In the genomic region with DNA sequence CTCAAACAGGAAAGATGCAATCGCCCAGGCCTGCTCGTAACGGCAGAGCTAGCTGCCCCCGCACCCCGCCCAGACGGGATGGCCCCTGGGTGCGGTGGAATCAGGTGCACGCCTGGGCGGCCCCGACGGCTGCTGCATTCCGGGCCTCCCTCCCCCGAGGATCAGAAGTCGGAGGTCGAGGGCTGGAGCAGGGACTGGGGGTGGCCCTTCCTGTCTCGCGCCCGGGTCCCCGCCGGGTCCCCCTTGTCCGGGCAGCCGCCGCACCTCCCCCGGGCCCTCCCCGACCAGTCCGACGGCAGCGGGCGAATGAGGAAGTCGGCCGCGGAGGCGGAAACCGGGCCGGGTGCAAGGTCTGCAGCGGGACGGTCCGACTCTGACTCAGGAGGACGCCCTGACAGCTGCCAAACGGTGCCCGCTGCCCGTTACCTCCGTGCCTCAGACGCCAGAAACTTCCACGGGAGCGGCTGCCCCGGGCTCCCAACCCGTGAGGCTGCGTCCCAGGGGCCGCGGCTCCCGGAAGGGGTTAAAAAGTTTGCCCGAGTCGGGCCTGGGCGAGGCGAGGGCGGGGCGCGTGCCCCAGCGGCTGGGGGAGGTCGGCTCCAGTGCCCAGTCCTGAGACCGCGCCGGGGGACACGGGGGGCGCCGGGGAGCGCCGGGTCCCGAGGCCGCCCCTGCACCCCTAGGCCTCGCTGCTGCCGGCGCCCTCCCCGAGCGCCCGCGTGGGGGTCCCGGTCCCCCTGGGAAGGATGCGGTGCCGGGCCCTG, we compare ENCODE assay signal across 1 cellular context.
TF ChIP-seq lines count a peak whose summit lies in the region.

No MANE protein-coding gene starts in this region.

TF ChIP-seq in HEK293, 187 proteins besides CTCF, POLR2A, EP300 and RAD21 (continued from another document and continues in another):
- TF ChIP-seq ZNF704 (tag by site-specific recombination; IDR thresholded peaks at IDR 0.05) (no peak), ZNF133 (tag by site-specific recombination; IDR thresholded peaks at IDR 0.05) (no peak), KLF10 (tag by site-specific recombination; IDR thresholded peaks at IDR 0.05) (no peak), ZNF311 (tag by site-specific recombination; IDR thresholded peaks at IDR 0.05; ENCODE audit: borderline replicate concordance) (no peak), TSHZ1 (tag by site-specific recombination; IDR thresholded peaks at IDR 0.05; ENCODE audit: borderline replicate concordance) (no peak), ZSCAN23 (tag by site-specific recombination; IDR thresholded peaks at IDR 0.05) (no peak), ZNF121 (tag by site-specific recombination; IDR thresholded peaks at IDR 0.05) (no peak), SETDB1 (IDR thresholded peaks at IDR 0.05; ENCODE audit: insufficient read length, low read length) (no peak), ZBTB17 (tag by site-specific recombination; IDR thresholded peaks at IDR 0.05) (no peak; the same call in 1 of the 2 replicates), ZNF707 (tag by site-specific recombination; IDR thresholded peaks at IDR 0.05) (no peak), ZNF629 (tag by site-specific recombination; IDR thresholded peaks at IDR 0.05) (no peak), ZNF654 (tag by site-specific recombination; IDR thresholded peaks at IDR 0.05; ENCODE audit: low read depth) (no peak), ZNF23 (tag by site-specific recombination; IDR thresholded peaks at IDR 0.05; ENCODE audit: borderline replicate concordance) (no peak), ZBTB21 (tag by site-specific recombination; IDR thresholded peaks at IDR 0.05) (no peak), ZNF26 (tag by site-specific recombination; IDR thresholded peaks at IDR 0.05) (no peak), OSR2 (tag by site-specific recombination; IDR thresholded peaks at IDR 0.05) (no peak), ZNF266 (tag by site-specific recombination; IDR thresholded peaks at IDR 0.05; ENCODE audit: low read depth) (no peak), ZNF626 (tag by site-specific recombination; IDR thresholded peaks at IDR 0.05) (no peak), ZNF221 (tag by site-specific recombination; IDR thresholded peaks at IDR 0.05; ENCODE audit: borderline replicate concordance) (no peak), IKZF3 (tag by site-specific recombination; IDR thresholded peaks at IDR 0.05) (no peak), ZNF792 (tag by site-specific recombination; IDR thresholded peaks at IDR 0.05) (no peak), ZNF2 (tag by site-specific recombination; IDR thresholded peaks at IDR 0.05) (no peak), ZSCAN30 (tag by site-specific recombination; IDR thresholded peaks at IDR 0.05) (no peak), ZBTB10 (tag by site-specific recombination; IDR thresholded peaks at IDR 0.05) (0 out of 2 replicates have a peak, but pooled peaks have one; percentile 50), ZNF610 (tag by site-specific recombination; IDR thresholded peaks at IDR 0.05; ENCODE audit: borderline replicate concordance) (no peak), ZNF335 (tag by site-specific recombination; conservative IDR thresholded peaks at IDR 0.05) (peak; percentile 73), PRDM1 (tag by site-specific recombination; IDR thresholded peaks at IDR 0.05) (no peak), ZNF529 (tag by site-specific recombination; IDR thresholded peaks at IDR 0.05; ENCODE audit: insufficient replicate concordance) (no peak), ZIC2 (tag by site-specific recombination; IDR thresholded peaks at IDR 0.05) (no peak; the same call in 1 of the 2 replicates), ZNF391 (tag by site-specific recombination; IDR thresholded peaks at IDR 0.05; ENCODE audit: borderline replicate concordance, low read depth) (no peak), HOXD13 (CRISPR knock-in tag; IDR thresholded peaks at IDR 0.05; ENCODE audit: borderline replicate concordance) (no peak), ZNF558 (tag by site-specific recombination; IDR thresholded peaks at IDR 0.05) (no peak), EGR2 (tag by site-specific recombination; IDR thresholded peaks at IDR 0.05; ENCODE audit: low read depth) (peak; percentile 73; the same call in 1 of the 2 replicates), ZNF843 (tag by site-specific recombination; IDR thresholded peaks at IDR 0.05) (no peak), ZNF548 (tag by site-specific recombination; IDR thresholded peaks at IDR 0.05) (no peak), WT1 (tag by site-specific recombination; IDR thresholded peaks at IDR 0.05) (no peak), HIC1 (tag by site-specific recombination; IDR thresholded peaks at IDR 0.05) (peak; percentile 48; the same call in 1 of the 2 replicates), ZNF76 (tag by site-specific recombination; IDR thresholded peaks at IDR 0.05; ENCODE audit: borderline replicate concordance, low read depth) (no peak), ZNF747 (tag by site-specific recombination; IDR thresholded peaks at IDR 0.05) (no peak), BCL6B (tag by site-specific recombination; IDR thresholded peaks at IDR 0.05) (no peak), ZXDB (tag by site-specific recombination; IDR thresholded peaks at IDR 0.05) (peak; percentile 70), ZFP69B (tag by site-specific recombination; IDR thresholded peaks at IDR 0.05) (0 out of 2 replicates have a peak, but pooled peaks have one; percentile 6), ZNF10 (tag by site-specific recombination; IDR thresholded peaks at IDR 0.05) (peak; percentile 65; the same call in 1 of the 2 replicates)
- TF ChIP-seq, protein P1, sequence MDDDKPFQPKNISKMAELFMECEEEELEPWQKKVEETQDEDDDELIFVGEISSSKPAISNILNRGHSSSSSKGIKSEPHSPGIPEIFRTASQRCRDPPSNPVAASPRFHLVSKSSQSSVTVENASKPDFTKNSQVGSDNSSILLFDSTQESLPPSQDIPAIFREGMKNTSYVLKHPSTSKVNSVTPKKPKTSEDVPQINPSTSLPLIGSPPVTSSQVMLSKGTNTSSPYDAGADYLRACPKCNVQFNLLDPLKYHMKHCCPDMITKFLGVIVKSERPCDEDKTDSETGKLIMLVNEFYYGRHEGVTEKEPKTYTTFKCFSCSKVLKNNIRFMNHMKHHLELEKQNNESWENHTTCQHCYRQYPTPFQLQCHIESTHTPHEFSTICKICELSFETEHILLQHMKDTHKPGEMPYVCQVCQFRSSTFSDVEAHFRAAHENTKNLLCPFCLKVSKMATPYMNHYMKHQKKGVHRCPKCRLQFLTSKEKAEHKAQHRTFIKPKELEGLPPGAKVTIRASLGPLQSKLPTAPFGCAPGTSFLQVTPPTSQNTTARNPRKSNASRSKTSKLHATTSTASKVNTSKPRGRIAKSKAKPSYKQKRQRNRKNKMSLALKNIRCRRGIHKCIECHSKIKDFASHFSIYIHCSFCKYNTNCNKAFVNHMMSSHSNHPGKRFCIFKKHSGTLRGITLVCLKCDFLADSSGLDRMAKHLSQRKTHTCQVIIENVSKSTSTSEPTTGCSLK (tag by site-specific recombination; IDR thresholded peaks at IDR 0.05), result no peak
- TF ChIP-seq, protein P2, sequence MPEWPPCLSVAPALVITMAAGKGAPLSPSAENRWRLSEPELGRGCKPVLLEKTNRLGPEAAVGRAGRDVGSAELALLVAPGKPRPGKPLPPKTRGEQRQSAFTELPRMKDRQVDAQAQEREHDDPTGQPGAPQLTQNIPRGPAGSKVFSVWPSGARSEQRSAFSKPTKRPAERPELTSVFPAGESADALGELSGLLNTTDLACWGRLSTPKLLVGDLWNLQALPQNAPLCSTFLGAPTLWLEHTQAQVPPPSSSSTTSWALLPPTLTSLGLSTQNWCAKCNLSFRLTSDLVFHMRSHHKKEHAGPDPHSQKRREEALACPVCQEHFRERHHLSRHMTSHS (tag by site-specific recombination; IDR thresholded peaks at IDR 0.05), result no peak
- TF ChIP-seq, protein P3, sequence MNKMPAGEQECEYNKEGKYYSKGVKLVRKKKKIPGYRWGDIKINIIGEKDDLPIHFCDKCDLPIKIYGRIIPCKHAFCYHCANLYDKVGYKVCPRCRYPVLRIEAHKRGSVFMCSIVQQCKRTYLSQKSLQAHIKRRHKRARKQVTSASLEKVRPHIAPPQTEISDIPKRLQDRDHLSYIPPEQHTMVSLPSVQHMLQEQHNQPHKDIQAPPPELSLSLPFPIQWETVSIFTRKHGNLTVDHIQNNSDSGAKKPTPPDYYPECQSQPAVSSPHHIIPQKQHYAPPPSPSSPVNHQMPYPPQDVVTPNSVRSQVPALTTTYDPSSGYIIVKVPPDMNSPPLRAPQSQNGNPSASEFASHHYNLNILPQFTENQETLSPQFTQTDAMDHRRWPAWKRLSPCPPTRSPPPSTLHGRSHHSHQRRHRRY (tag by site-specific recombination; IDR thresholded peaks at IDR 0.05), result no peak
